In genomic region chr12:125406131-125406530, GRCh38 we compare ENCODE assay signal across 13 cellular contexts.
DNase-seq lines count a peak whose midpoint lies in the region; ATAC-seq lines count a peak whose summit lies in the region.
"Had no signal": no experiment of that assay in that cellular context is flagged by ENCODE, and none has a peak within 500 bp of the region (broad histone marks: within the 10 kb centered on the region; RNA-seq: fewer than 3 reads in every experiment).

No MANE protein-coding gene starts in this region.

- no peaks in the 10 kb centered on the region for H3K9me3 Mint-ChIP-seq in natural killer cell treated with Interleukin-12 subunit alpha and Interleukin-12 subunit beta and Interleukin-15 and Interleukin-18, amount 100 ng/mL, for 72 hours
- H3K9me3 Mint-ChIP-seq: effector memory CD8-positive, alpha-beta T cell had no signal

- DNase-seq in NCI-H526 treated with DMSO at 0.1 percent for 48 hours (lab: John Stamatoyannopoulos, UW), result peak; percentile 57
- DNase-seq in NCI-H524 (lab: John Stamatoyannopoulos, UW), result no peak
- no peak for DNase-seq in substantia nigra (lab: John Stamatoyannopoulos, UW)
- no peak for DNase-seq in effector CD4-positive, alpha-beta T cell
- no peak for DNase-seq in natural killer cell treated with Interleukin-12 subunit alpha and Interleukin-12 subunit beta and Interleukin-15 and Interleukin-18, amount 100 ng/mL, for 72 hours (ENCODE audit: low spot score)
- DNase-seq: BE2C; effector memory CD8-positive, alpha-beta T cell; EL; heart right ventricle had no signal

- H3K36me3 Mint-ChIP-seq in natural killer cell treated with Interleukin-12 subunit alpha and Interleukin-12 subunit beta and Interleukin-15 and Interleukin-18, amount 100 ng/mL, for 72 hours, result no peaks in the 10 kb centered on the region

- H3K27ac ChIP-seq in substantia nigra (ENCODE audit: low read depth, low read length, poor library complexity, severe bottlenecking), result no peak overlapping the region
- H3K27ac ChIP-seq: heart right ventricle, SJSA1 had no signal

- H3K27me3 Mint-ChIP-seq in natural killer cell treated with Interleukin-12 subunit alpha and Interleukin-12 subunit beta and Interleukin-15 and Interleukin-18, amount 100 ng/mL, for 72 hours, result peaks cover 6 to 12% of the 10 kb centered on the region in 2 donors

- H3K4me3 Mint-ChIP-seq in natural killer cell treated with Interleukin-12 subunit alpha and Interleukin-12 subunit beta and Interleukin-15 and Interleukin-18, amount 100 ng/mL, for 72 hours, result no peak overlapping the region
- H3K4me3 Mint-ChIP-seq: effector memory CD8-positive, alpha-beta T cell had no signal

- ATAC-seq in GM18511 (IDR thresholded peaks at IDR 0.05; ENCODE audit: unreplicated experiment), result peak; percentile 96
- ATAC-seq in GM21381 (IDR thresholded peaks at IDR 0.05; ENCODE audit: unreplicated experiment), result peak; percentile 82
- peak; percentile 79 for ATAC-seq in HG02973 (IDR thresholded peaks at IDR 0.05; ENCODE audit: unreplicated experiment)
- no peak for ATAC-seq in natural killer cell treated with Interleukin-12 subunit alpha and Interleukin-12 subunit beta and Interleukin-15 and Interleukin-18, amount 100 ng/mL, for 72 hours
- ATAC-seq: effector memory CD8-positive, alpha-beta T cell; heart right ventricle had no signal

- no peaks in the 10 kb centered on the region for H3K4me1 Mint-ChIP-seq in natural killer cell treated with Interleukin-12 subunit alpha and Interleukin-12 subunit beta and Interleukin-15 and Interleukin-18, amount 100 ng/mL, for 72 hours (ENCODE audit: low read depth in 2 of 2)

- no peak overlapping the region for H3K27ac Mint-ChIP-seq in natural killer cell treated with Interleukin-12 subunit alpha and Interleukin-12 subunit beta and Interleukin-15 and Interleukin-18, amount 100 ng/mL, for 72 hours
- H3K27ac Mint-ChIP-seq: effector memory CD8-positive, alpha-beta T cell had no signal

Comparison
In these comparisons a context has a peak if more than half of its experiments do, and no peak if none do; other contexts are left out.
1. ATAC-seq: peak in GM18511 (single experiment), GM21381 (single experiment) and HG02973 (single experiment); none in natural killer cell treated with Interleukin-12 subunit alpha and Interleukin-12 subunit beta and Interleukin-15 and Interleukin-18, amount 100 ng/mL, for 72 hours (0 of 2).